Comparison of ENCODE assay signal across 1 cellular context in the genomic region with DNA sequence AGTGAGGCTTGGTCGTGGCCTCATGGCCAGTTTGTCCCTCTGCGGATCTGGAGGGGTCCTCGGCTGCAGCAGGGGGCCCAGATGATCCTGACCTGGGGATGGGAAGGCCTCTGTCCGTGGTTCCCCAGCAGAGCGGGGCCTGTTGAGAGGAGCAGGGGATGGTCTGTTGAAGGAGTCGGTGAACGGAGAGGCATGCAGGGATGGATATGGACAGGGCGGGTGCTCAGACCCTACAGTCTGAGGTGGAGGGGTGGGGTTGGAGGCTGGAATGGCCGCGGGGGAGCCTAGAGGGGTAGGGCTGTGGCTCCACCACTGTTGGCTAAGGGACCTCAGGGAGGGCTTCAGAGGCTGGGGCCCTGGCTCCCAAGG.
TF ChIP-seq lines count a peak whose summit lies in the region.

No MANE protein-coding gene starts in this region.

TF ChIP-seq in K562, 482 proteins besides CTCF, POLR2A, EP300 and RAD21:
- TF ChIP-seq TCF3 (CRISPR knock-in tag; IDR thresholded peaks at IDR 0.05) (no peak), ATF3 (IDR thresholded peaks at IDR 0.05) (no peak), ATF3 (CRISPR knock-in tag; conservative IDR thresholded peaks at IDR 0.05) (no peak), ARID1B (IDR thresholded peaks at IDR 0.05) (no peak), IRF2 (CRISPR knock-in tag; IDR thresholded peaks at IDR 0.05) (peak; percentile 78; the same call in 1 of the 2 replicates), ATF1 (CRISPR knock-in tag; IDR thresholded peaks at IDR 0.05) (no peak), ATF1 (tag; IDR thresholded peaks at IDR 0.05) (no peak), PHB (CRISPR knock-in tag; IDR thresholded peaks at IDR 0.05) (no peak), MEIS2 (IDR thresholded peaks at IDR 0.05; ENCODE audit: partially characterized antibody) (no peak), ZNF75A (CRISPR knock-in tag; IDR thresholded peaks at IDR 0.05) (no peak), MYBL2 (IDR thresholded peaks at IDR 0.05; ENCODE audit: low read depth) (no peak), MYBL2 (CRISPR knock-in tag; IDR thresholded peaks at IDR 0.05; ENCODE audit: borderline replicate concordance) (peak; percentile 84; the same call in 1 of the 2 replicates), ZKSCAN8 (CRISPR knock-in tag; IDR thresholded peaks at IDR 0.05) (no peak), PURB (CRISPR knock-in tag; IDR thresholded peaks at IDR 0.05; ENCODE audit: low read depth) (no peak), SIN3B (IDR thresholded peaks at IDR 0.05; ENCODE audit: low read depth) (no peak), ZNF316 (IDR thresholded peaks at IDR 0.05) (no peak), LCOR (CRISPR knock-in tag; IDR thresholded peaks at IDR 0.05) (no peak), NFIX (CRISPR knock-in tag; IDR thresholded peaks at IDR 0.05; ENCODE audit: low read depth) (0 out of 2 replicates have a peak, but pooled peaks have one; percentile 1), PHTF2 (CRISPR knock-in tag; IDR thresholded peaks at IDR 0.05) (no peak), ZSCAN29 (IDR thresholded peaks at IDR 0.05) (no peak), ZNF780A (CRISPR knock-in tag; IDR thresholded peaks at IDR 0.05) (no peak), EZH2 (IDR thresholded peaks at IDR 0.05; ENCODE audit: borderline replicate concordance, low read depth, low read length) (0 out of 2 replicates have a peak, but pooled peaks have one; percentile 62), ZNF282 (CRISPR knock-in tag; IDR thresholded peaks at IDR 0.05) (0 out of 2 replicates have a peak, but pooled peaks have one; percentile 61)
- TF ChIP-seq, protein P1, sequence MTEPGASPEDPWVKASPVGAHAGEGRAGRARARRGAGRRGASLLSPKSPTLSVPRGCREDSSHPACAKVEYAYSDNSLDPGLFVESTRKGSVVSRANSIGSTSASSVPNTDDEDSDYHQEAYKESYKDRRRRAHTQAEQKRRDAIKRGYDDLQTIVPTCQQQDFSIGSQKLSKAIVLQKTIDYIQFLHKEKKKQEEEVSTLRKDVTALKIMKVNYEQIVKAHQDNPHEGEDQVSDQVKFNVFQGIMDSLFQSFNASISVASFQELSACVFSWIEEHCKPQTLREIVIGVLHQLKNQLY (CRISPR knock-in tag; conservative IDR thresholded peaks at IDR 0.05): 0 out of 4 replicates have a peak, but pooled peaks of 1 of the 2 experiments have one; percentile 21
- TF ChIP-seq, protein P2, sequence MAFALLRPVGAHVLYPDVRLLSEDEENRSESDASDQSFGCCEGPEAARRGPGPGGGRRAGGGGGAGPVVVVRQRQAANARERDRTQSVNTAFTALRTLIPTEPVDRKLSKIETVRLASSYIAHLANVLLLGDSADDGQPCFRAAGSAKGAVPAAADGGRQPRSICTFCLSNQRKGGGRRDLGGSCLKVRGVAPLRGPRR (CRISPR knock-in tag; IDR thresholded peaks at IDR 0.05): no peak
- TF ChIP-seq, protein P3, sequence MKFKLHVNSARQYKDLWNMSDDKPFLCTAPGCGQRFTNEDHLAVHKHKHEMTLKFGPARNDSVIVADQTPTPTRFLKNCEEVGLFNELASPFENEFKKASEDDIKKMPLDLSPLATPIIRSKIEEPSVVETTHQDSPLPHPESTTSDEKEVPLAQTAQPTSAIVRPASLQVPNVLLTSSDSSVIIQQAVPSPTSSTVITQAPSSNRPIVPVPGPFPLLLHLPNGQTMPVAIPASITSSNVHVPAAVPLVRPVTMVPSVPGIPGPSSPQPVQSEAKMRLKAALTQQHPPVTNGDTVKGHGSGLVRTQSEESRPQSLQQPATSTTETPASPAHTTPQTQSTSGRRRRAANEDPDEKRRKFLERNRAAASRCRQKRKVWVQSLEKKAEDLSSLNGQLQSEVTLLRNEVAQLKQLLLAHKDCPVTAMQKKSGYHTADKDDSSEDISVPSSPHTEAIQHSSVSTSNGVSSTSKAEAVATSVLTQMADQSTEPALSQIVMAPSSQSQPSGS (CRISPR knock-in tag; IDR thresholded peaks at IDR 0.05): 0 out of 2 replicates have a peak, but pooled peaks have one; percentile 48
- TF ChIP-seq, protein P4, sequence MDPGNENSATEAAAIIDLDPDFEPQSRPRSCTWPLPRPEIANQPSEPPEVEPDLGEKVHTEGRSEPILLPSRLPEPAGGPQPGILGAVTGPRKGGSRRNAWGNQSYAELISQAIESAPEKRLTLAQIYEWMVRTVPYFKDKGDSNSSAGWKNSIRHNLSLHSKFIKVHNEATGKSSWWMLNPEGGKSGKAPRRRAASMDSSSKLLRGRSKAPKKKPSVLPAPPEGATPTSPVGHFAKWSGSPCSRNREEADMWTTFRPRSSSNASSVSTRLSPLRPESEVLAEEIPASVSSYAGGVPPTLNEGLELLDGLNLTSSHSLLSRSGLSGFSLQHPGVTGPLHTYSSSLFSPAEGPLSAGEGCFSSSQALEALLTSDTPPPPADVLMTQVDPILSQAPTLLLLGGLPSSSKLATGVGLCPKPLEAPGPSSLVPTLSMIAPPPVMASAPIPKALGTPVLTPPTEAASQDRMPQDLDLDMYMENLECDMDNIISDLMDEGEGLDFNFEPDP (CRISPR knock-in tag; IDR thresholded peaks at IDR 0.05): no peak
- TF ChIP-seq, protein P5, sequence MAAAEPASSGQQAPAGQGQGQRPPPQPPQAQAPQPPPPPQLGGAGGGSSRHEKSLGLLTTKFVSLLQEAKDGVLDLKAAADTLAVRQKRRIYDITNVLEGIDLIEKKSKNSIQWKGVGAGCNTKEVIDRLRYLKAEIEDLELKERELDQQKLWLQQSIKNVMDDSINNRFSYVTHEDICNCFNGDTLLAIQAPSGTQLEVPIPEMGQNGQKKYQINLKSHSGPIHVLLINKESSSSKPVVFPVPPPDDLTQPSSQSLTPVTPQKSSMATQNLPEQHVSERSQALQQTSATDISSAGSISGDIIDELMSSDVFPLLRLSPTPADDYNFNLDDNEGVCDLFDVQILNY (CRISPR knock-in tag; IDR thresholded peaks at IDR 0.05): no peak
- TF ChIP-seq, protein P6, sequence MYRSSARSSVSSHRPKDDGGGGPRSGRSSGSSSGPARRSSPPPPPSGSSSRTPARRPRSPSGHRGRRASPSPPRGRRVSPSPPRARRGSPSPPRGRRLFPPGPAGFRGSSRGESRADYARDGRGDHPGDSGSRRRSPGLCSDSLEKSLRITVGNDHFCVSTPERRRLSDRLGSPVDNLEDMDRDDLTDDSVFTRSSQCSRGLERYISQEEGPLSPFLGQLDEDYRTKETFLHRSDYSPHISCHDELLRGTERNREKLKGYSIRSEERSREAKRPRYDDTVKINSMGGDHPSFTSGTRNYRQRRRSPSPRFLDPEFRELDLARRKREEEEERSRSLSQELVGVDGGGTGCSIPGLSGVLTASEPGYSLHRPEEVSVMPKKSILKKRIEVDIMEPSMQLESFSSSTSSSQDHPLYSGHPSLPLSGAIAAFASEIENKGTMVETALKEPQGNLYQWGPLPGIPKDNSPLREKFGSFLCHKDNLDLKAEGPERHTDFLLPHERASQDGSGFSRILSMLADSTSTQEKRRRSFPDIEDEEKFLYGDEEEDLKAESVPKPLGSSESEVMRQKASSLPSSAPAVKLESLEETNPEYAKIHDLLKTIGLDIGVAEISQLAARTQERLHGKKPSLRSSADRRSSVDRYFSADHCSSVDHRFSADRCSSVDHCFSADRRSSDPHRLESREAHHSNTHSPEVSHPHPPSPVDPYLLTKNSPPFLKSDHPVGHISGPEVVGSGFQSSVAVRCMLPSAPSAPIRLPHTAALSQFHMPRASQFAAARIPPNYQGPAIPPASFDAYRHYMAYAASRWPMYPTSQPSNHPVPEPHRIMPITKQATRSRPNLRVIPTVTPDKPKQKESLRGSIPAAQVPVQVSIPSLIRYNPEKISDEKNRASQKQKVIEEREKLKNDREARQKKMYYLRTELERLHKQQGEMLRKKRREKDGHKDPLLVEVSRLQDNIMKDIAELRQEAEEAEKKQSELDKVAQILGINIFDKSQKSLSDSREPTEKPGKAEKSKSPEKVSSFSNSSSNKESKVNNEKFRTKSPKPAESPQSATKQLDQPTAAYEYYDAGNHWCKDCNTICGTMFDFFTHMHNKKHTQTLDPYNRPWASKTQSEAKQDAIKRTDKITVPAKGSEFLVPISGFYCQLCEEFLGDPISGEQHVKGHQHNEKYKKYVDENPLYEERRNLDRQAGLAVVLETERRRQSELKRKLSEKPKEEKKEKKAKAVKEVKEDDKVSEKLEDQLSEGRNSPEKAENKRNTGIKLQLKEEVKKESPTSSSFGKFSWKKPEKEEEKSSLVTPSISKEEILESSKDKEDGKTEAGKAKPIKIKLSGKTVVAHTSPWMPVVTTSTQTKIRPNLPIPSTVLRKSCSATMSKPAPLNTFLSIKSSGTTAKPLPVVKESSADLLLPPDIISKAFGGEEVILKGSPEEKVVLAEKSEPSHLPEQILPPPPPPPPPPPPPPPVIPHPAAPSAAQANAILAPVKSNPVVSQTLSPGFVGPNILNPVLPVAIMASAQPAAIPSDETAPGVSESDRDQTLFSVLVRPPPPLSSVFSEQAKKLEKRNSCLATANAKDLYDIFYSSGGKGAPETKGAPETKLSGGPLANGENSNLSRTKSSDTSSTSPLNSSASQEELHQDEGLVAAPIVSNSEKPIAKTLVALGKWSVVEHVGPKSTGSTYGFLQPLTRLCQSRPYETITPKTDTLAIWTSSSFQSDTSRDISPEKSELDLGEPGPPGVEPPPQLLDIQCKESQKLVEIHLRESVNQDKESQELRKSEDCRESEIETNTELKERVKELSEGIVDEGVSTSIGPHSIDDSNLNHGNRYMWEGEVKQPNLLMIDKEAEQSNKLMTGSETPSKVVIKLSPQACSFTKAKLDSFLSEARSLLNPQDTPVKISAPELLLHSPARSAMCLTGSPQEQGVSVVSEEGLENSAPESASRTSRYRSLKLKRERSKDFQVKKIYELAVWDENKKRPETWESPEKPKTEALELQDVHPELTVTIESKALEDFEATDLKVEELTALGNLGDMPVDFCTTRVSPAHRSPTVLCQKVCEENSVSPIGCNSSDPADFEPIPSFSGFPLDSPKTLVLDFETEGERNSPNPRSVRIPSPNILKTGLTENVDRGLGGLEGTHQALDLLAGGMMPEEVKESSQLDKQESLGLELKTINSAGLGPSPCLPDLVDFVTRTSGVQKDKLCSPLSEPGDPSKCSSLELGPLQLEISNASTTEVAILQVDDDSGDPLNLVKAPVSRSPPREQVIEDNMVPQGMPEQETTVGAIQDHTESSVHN (IDR thresholded peaks at IDR 0.05; ENCODE audit: borderline replicate concordance in 1 of 2, low read depth in 1 of 2): no peak
- TF ChIP-seq, protein P7, sequence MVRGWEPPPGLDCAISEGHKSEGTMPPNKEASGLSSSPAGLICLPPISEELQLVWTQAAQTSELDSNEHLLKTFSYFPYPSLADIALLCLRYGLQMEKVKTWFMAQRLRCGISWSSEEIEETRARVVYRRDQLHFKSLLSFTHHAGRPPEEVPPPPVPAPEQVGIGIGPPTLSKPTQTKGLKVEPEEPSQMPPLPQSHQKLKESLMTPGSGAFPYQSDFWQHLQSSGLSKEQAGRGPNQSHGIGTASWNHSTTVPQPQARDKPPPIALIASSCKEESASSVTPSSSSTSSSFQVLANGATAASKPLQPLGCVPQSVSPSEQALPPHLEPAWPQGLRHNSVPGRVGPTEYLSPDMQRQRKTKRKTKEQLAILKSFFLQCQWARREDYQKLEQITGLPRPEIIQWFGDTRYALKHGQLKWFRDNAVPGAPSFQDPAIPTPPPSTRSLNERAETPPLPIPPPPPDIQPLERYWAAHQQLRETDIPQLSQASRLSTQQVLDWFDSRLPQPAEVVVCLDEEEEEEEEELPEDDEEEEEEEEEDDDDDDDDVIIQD (CRISPR knock-in tag; IDR thresholded peaks at IDR 0.05): 0 out of 2 replicates have a peak, but pooled peaks have one; percentile 25
- TF ChIP-seq, protein P8, sequence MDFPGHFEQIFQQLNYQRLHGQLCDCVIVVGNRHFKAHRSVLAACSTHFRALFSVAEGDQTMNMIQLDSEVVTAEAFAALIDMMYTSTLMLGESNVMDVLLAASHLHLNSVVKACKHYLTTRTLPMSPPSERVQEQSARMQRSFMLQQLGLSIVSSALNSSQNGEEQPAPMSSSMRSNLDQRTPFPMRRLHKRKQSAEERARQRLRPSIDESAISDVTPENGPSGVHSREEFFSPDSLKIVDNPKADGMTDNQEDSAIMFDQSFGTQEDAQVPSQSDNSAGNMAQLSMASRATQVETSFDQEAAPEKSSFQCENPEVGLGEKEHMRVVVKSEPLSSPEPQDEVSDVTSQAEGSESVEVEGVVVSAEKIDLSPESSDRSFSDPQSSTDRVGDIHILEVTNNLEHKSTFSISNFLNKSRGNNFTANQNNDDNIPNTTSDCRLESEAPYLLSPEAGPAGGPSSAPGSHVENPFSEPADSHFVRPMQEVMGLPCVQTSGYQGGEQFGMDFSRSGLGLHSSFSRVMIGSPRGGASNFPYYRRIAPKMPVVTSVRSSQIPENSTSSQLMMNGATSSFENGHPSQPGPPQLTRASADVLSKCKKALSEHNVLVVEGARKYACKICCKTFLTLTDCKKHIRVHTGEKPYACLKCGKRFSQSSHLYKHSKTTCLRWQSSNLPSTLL (IDR thresholded peaks at IDR 0.05): no peak
